In the genomic region with DNA sequence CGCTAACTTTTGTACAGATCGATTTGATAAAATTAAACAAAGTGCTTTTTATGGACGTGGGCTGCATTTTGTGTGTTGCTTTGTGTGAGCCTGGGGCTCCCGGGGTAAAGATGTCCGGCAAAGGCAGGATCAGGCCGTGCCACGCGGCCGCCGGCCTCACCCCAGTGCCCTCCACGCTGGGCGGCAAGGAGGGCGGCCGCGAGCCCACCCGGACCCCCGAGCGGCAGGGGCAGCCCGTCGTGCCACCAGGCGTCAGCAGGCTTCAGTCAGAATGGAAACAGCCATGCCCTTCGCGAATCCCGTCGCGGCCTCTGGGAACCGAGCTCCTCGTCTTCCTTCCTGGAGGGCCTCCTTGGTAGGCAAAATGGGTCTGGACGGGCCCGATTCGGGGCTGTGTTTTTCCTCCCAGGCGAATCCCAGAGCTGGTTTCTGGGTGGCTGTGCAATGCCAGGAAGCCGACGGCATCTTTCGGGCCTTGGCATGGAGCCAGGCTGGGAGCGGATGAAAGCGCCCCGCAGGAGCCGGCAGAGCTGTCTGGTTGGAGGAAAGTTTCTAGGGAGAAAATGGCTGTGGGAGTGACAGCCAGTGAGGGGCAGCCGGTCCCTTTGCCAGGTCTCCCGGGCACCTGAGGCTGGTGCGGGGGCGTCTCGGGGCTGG, we compare ENCODE assay signal across 2 cellular contexts.
TF ChIP-seq lines count a peak whose summit lies in the region.

No MANE protein-coding gene starts in this region.

TF ChIP-seq in Ishikawa, 13 proteins besides CTCF, POLR2A, EP300 and RAD21:
- TF ChIP-seq ZBTB7A (IDR thresholded peaks at IDR 0.05; ENCODE audit: low read depth) (no peak), NFIC (IDR thresholded peaks at IDR 0.05) (peak; percentile 46; the same call in 1 of the 2 replicates)
TF ChIP-seq in Ishikawa: peak in this region for 1.

TF ChIP-seq in K562, 482 proteins besides CTCF, POLR2A, EP300 and RAD21:
- TF ChIP-seq HOMEZ (CRISPR knock-in tag; IDR thresholded peaks at IDR 0.05) (no peak), PBX2 (CRISPR knock-in tag; IDR thresholded peaks at IDR 0.05; ENCODE audit: low read depth) (no peak), PBX2 (tag; conservative IDR thresholded peaks at IDR 0.05; ENCODE audit: low read depth) (no peak), SRSF9 (IDR thresholded peaks at IDR 0.05; ENCODE audit: borderline replicate concordance, low read depth, low read length) (no peak), PPARD (CRISPR knock-in tag; IDR thresholded peaks at IDR 0.05) (no peak), NFIC (IDR thresholded peaks at IDR 0.05) (peak; percentile 77), NRF1 (conservative IDR thresholded peaks at IDR 0.05 in 1 of 2, IDR thresholded peaks at IDR 0.05 in 1 of 2) (no peak), KDM1A (IDR thresholded peaks at IDR 0.05) (no peak)
